In the genomic region with DNA sequence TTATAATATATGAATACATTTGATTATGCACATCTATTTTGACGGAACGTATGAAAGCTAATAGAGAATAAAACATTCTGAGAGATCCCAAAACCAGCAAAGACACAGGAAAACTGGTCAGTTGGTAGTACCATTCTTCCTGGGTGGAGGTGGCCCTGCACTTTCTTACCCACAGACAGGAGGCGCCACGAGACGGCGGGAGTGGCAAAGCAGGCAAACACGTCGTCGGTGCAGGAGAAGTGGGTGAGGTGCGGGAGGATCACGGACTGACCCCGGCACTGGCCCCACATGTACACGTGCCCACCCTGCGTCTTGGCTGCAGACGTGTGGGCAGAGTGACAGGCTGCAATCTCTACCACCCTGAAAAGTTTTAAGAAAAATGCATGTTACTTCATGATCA, we compare ENCODE assay signal across 20 cellular contexts. TPM values are rescaled to one million over a fixed set of nuclear protein-coding genes. Genes with fewer than 3 reads are reported as not detected.
A peak's percentile ranks its signal among the peaks of the same experiment; 100 is the strongest.
DNase-seq lines count a peak whose midpoint lies in the region; ATAC-seq and TF ChIP-seq lines count a peak whose summit lies in the region.
"Had no signal": no experiment of that assay in that cellular context is flagged by ENCODE, and none has a peak within 500 bp of the region (broad histone marks: within the 10 kb centered on the region; RNA-seq: fewer than 3 reads in every experiment).

No MANE protein-coding gene starts in this region.

- TF ChIP-seq POLR2A in right lobe of liver (IDR thresholded peaks at IDR 0.05): no peak

- peaks cover 43% of the 10 kb centered on the region for H3K4me1 Mint-ChIP-seq in dendritic cell treated with granulocyte-macrophage colony-stimulating factor and Interleukin-4, amounts not matched to agents 40 ng/mL and 50 ng/mL, for 4 days (ENCODE audit: low read depth)

- no peak for DNase-seq in DND-41
- no peak for DNase-seq in right lobe of liver
- no peak for DNase-seq in mesenchymal stem cell
- DNase-seq in NCI-H187 treated with DMSO at 0.1 percent for 48 hours (lab: John Stamatoyannopoulos, UW): no peak
- DNase-seq: activated CD4-positive, CD25-positive, alpha-beta regulatory T cell treated with anti-CD3 and anti-CD28 coated beads, Interleukin-2, amount 50 U/mL, for 72 hours; activated naive CD4-positive, alpha-beta T cell treated with Interleukin-2 at 50 U/mL for 16 hours; DMS53; dorsolateral prefrontal cortex; KG1; ovary; SHP77; stimulated activated CD4-positive, alpha-beta T cell treated with anti-CD3 and anti-CD28 coated beads, Interleukin-4, amount 100 ng/mL, for 24 hours; stimulated activated CD8-positive, alpha-beta memory T cell treated with anti-CD3 and anti-CD28 coated beads, Interleukin-4, amount 100 ng/mL, for 48 hours; T-helper 2 cell; testis had no signal

- no peaks in the 10 kb centered on the region for H3K27me3 Mint-ChIP-seq in dendritic cell treated with granulocyte-macrophage colony-stimulating factor and Interleukin-4, amounts not matched to agents 40 ng/mL and 50 ng/mL, for 4 days

- peaks cover 86% of the 10 kb centered on the region for H3K36me3 Mint-ChIP-seq in dendritic cell treated with granulocyte-macrophage colony-stimulating factor and Interleukin-4, amounts not matched to agents 40 ng/mL and 50 ng/mL, for 4 days (ENCODE audit: low read depth)

- no peaks in the 10 kb centered on the region for H3K79me1 ChIP-seq in mesenchymal stem cell (replicated peaks; ENCODE audit: low read length, poor library complexity, severe bottlenecking)

- H3K23ac ChIP-seq in mesenchymal stem cell (ENCODE audit: low read length in 2 of 2): no peak overlapping the region

- TF ChIP-seq CTCF in DND-41 (IDR thresholded peaks at IDR 0.05; ENCODE audit: borderline replicate concordance, extremely low read depth, low read length, poor library complexity, severe bottlenecking): peak; percentile 38
- TF ChIP-seq CTCF in Loucy (conservative IDR thresholded peaks at IDR 0.05; ENCODE audit: low read length): peak; percentile 45
- peak in 2 of 4 donors; percentile 13 to 15 for TF ChIP-seq CTCF in right lobe of liver (IDR thresholded peaks at IDR 0.05)

- no peak overlapping the region for H3K14ac ChIP-seq in mesenchymal stem cell (ENCODE audit: low read length in 2 of 2)

- no peak overlapping the region for H3K4ac ChIP-seq in mesenchymal stem cell (ENCODE audit: low read depth in 1 of 2, low read length in 2 of 2)

- no peak overlapping the region for H4K8ac ChIP-seq in mesenchymal stem cell (ENCODE audit: low read length)

- no peak overlapping the region for H3K18ac ChIP-seq in mesenchymal stem cell (ENCODE audit: low read depth in 1 of 2, low read length in 2 of 2)

- H3K27ac ChIP-seq in DND-41 (ENCODE audit: low read length) (no peak overlapping the region), right lobe of liver (no peak overlapping the region), mesenchymal stem cell (ENCODE audit: low read length, poor library complexity, severe bottlenecking) (no peak overlapping the region)
- H3K27ac ChIP-seq: BLaER1, dorsolateral prefrontal cortex, ovary, testis had no signal

- H3K9ac ChIP-seq in DND-41 (ENCODE audit: low read depth, low read length) (no peak overlapping the region), Loucy (ENCODE audit: low read depth, low read length, poor library complexity, severe bottlenecking) (no peak overlapping the region), mesenchymal stem cell (ENCODE audit: low read length) (no peak overlapping the region)
- H3K9ac ChIP-seq: BLaER1 had no signal

- H2AFZ ChIP-seq in DND-41 (ENCODE audit: low read depth, low read length) (no peak overlapping the region), Loucy (ENCODE audit: low read length) (no peak overlapping the region), mesenchymal stem cell (ENCODE audit: low read depth, low read length) (no peak overlapping the region)

- H3K9me3 ChIP-seq in DND-41 (ENCODE audit: insufficient read depth, low read length, severe bottlenecking): no peaks in the 10 kb centered on the region
- H3K9me3 ChIP-seq in Loucy (ENCODE audit: insufficient read depth, low read depth, low read length): no peaks in the 10 kb centered on the region
- H3K9me3 ChIP-seq in right lobe of liver: no peaks in the 10 kb centered on the region
- no peaks in the 10 kb centered on the region for H3K9me3 ChIP-seq in mesenchymal stem cell (ENCODE audit: control insufficient read depth, low read length)
- H3K9me3 ChIP-seq: BLaER1, ovary, testis had no signal

- H3K36me3 ChIP-seq in DND-41 (ENCODE audit: insufficient read depth, low read length) (peaks cover 78% of the 10 kb centered on the region), Loucy (ENCODE audit: insufficient read depth, low read length) (peaks cover 6% of the 10 kb centered on the region; the same call in 1 of the 2 replicates), right lobe of liver (peaks cover 0 to 8% (median 4%) of the 10 kb centered on the region in 4 donors), mesenchymal stem cell (ENCODE audit: control insufficient read depth in 1 of 2, insufficient read depth in 2 of 2, low read depth in 1 of 2, low read length in 2 of 2) (peaks cover 19 to 88% of the 10 kb centered on the region in 2 experiments)
- H3K36me3 ChIP-seq: ovary had no signal

- peak overlapping the region; percentile 93 for H3K27ac Mint-ChIP-seq in dendritic cell treated with granulocyte-macrophage colony-stimulating factor and Interleukin-4, amounts not matched to agents 40 ng/mL and 50 ng/mL, for 4 days

- H3K4me2 ChIP-seq in DND-41 (ENCODE audit: insufficient read depth, low read length): no peak overlapping the region
- no peak overlapping the region for H3K4me2 ChIP-seq in Loucy (ENCODE audit: low read depth, low read length, poor library complexity, severe bottlenecking)
- no peak overlapping the region for H3K4me2 ChIP-seq in mesenchymal stem cell (ENCODE audit: low read length, poor library complexity, severe bottlenecking)
- H3K4me2 ChIP-seq: BLaER1 had no signal

- H3F3A ChIP-seq in Loucy (ENCODE audit: low read depth): no peaks in the 10 kb centered on the region

- no peak overlapping the region for H2BK15ac ChIP-seq in mesenchymal stem cell (ENCODE audit: low read depth, poor library complexity, severe bottlenecking)

- no peak overlapping the region for H2AK5ac ChIP-seq in mesenchymal stem cell (ENCODE audit: low read length, severe bottlenecking)

- no peaks in the 10 kb centered on the region for H3K79me2 ChIP-seq in DND-41 (ENCODE audit: insufficient read depth, low read length)
- H3K79me2 ChIP-seq in Loucy (ENCODE audit: insufficient read depth, low read length): no peaks in the 10 kb centered on the region

- H2BK12ac ChIP-seq in mesenchymal stem cell (ENCODE audit: low read length in 2 of 2): no peak overlapping the region

- H2BK120ac ChIP-seq in mesenchymal stem cell (ENCODE audit: low read depth, low read length): no peak overlapping the region

- H4K20me1 ChIP-seq in DND-41 (ENCODE audit: insufficient read depth, low read length): no peaks in the 10 kb centered on the region
- no peaks in the 10 kb centered on the region for H4K20me1 ChIP-seq in Loucy (ENCODE audit: insufficient read depth, low read length, poor library complexity, severe bottlenecking)
- H4K20me1 ChIP-seq: BLaER1 had no signal

- H3K9me2 ChIP-seq in Loucy (replicated peaks; ENCODE audit: low read depth, low read length): no peaks in the 10 kb centered on the region

- H3K27me3 ChIP-seq in DND-41 (ENCODE audit: insufficient read depth, low read length, poor library complexity): no peaks in the 10 kb centered on the region
- no peaks in the 10 kb centered on the region for H3K27me3 ChIP-seq in Loucy (ENCODE audit: insufficient read depth, low read length, poor library complexity, severe bottlenecking)
- H3K27me3 ChIP-seq in right lobe of liver: no peaks in the 10 kb centered on the region
- H3K27me3 ChIP-seq in mesenchymal stem cell (ENCODE audit: control insufficient read depth in 1 of 2, insufficient read depth in 1 of 2, low read length in 2 of 2): no peaks in the 10 kb centered on the region
- H3K27me3 ChIP-seq: BLaER1, dorsolateral prefrontal cortex, ovary, testis had no signal

- H3K4me1 ChIP-seq in DND-41 (ENCODE audit: insufficient read depth, low read length): no peaks in the 10 kb centered on the region
- no peaks in the 10 kb centered on the region for H3K4me1 ChIP-seq in Loucy (ENCODE audit: insufficient read depth, low read length, poor library complexity, severe bottlenecking)
- H3K4me1 ChIP-seq in right lobe of liver: no peaks in the 10 kb centered on the region
- peaks cover 4% of the 10 kb centered on the region for H3K4me1 ChIP-seq in mesenchymal stem cell (ENCODE audit: control insufficient read depth, insufficient read depth, low read depth, low read length)
- H3K4me1 ChIP-seq: BLaER1, testis had no signal

- no peak overlapping the region for H4K91ac ChIP-seq in mesenchymal stem cell (ENCODE audit: low read length)

- WGBS in right lobe of liver (ENCODE audit: insufficient coverage, low coverage, low lambda C conversion rate, missing lambda C conversion rate): 64% methylated on average over 5 of the region's 15 CpGs
- WGBS in mesenchymal stem cell: 85% methylated on average over 13 of the region's 15 CpGs

- no peak overlapping the region for H3K4me3 Mint-ChIP-seq in dendritic cell treated with granulocyte-macrophage colony-stimulating factor and Interleukin-4, amounts not matched to agents 40 ng/mL and 50 ng/mL, for 4 days

- H3K9me3 Mint-ChIP-seq in dendritic cell treated with granulocyte-macrophage colony-stimulating factor and Interleukin-4, amounts not matched to agents 40 ng/mL and 50 ng/mL, for 4 days: no peaks in the 10 kb centered on the region

- no peak overlapping the region for H3K4me3 ChIP-seq in DND-41 (ENCODE audit: low read depth in 1 of 2, low read length in 2 of 2)
- no peak overlapping the region for H3K4me3 ChIP-seq in Loucy (ENCODE audit: low read length, poor library complexity, severe bottlenecking)
- H3K4me3 ChIP-seq in right lobe of liver: no peak overlapping the region
- no peak overlapping the region for H3K4me3 ChIP-seq in mesenchymal stem cell (ENCODE audit: insufficient read depth in 1 of 2, low read depth in 1 of 2, low read length in 2 of 2)
- H3K4me3 ChIP-seq: BLaER1, dorsolateral prefrontal cortex, ovary, testis had no signal

- H2BK5ac ChIP-seq in mesenchymal stem cell (ENCODE audit: low read depth, low read length, poor library complexity, severe bottlenecking): no peak overlapping the region

- intact Hi-C loops in dendritic cell treated with granulocyte-macrophage colony-stimulating factor and Interleukin-4, amounts not matched to agents 40 ng/mL and 50 ng/mL, for 4 days (cut with micrococcal nuclease): no loop called here
- intact Hi-C loops in right lobe of liver (cut with DNase I): no loop called here

- ATAC-seq in DND-41 (ENCODE audit: insufficient read depth, low read depth) (no peak), right lobe of liver (peak in 3 of 4 donors; percentile 29 to 50 (median 29)), GM19395 (IDR thresholded peaks at IDR 0.05; ENCODE audit: unreplicated experiment) (no peak), GM21723 (IDR thresholded peaks at IDR 0.05; ENCODE audit: unreplicated experiment) (no peak)

RNA-seq across cellular contexts. Expression of gene RCBTB1, which starts 36.1 kb away (rescaled TPM):
- 1 to 10 TPM; 5.8 to 9.5 (median 7.3) TPM for total RNA-seq in right lobe of liver
- 13.2 TPM for polyA plus RNA-seq in mesenchymal stem cell (2013, experiment 1 of 2)
- 14.0 TPM for polyA plus RNA-seq in mesenchymal stem cell (2013, experiment 2 of 2)

RNA-seq across cellular contexts. Expression of gene PHF11, which starts 53.5 kb away (rescaled TPM):
- 10 to 100 TPM; 10.8 to 21.4 (median 17.2) TPM for total RNA-seq in right lobe of liver
- polyA plus RNA-seq in mesenchymal stem cell (2013, experiment 1 of 2): 35.2 TPM
- polyA plus RNA-seq in mesenchymal stem cell (2013, experiment 2 of 2): 34.4 TPM

Comparison
In these comparisons a context has a peak if more than half of its experiments do, and no peak if none do; other contexts are left out.
1. ATAC-seq: peak in right lobe of liver (3 of 4); none in DND-41 (single experiment), GM19395 (single experiment) and GM21723 (single experiment).